In genomic region chr12:49357099-49357678, GRCh38 we compare ENCODE assay signal across 8 cellular contexts. TPM values are rescaled to one million over a fixed set of nuclear protein-coding genes. Genes with fewer than 3 reads are reported as not detected.
A peak's percentile ranks its signal among the peaks of the same experiment; 100 is the strongest.
DNase-seq lines count a peak whose midpoint lies in the region; ATAC-seq and TF ChIP-seq lines count a peak whose summit lies in the region.

No MANE protein-coding gene starts in this region.

- ATAC-seq in GM21360 (IDR thresholded peaks at IDR 0.05; ENCODE audit: unreplicated experiment) = no peak
- no peak for ATAC-seq in GM21526 (IDR thresholded peaks at IDR 0.05; ENCODE audit: low FRiP score, unreplicated experiment)

- TF ChIP-seq CTCF in Calu3 (IDR thresholded peaks at IDR 0.05; ENCODE audit: unreplicated experiment) (peak; percentile 22), MCF 10A (IDR thresholded peaks at IDR 0.05; ENCODE audit: unreplicated experiment) (peak; percentile 34), nephron progenitor cell (IDR thresholded peaks at IDR 0.05) (peak; percentile 55)

- H3K4me1 Mint-ChIP-seq in Calu3 (ENCODE audit: low read depth, unreplicated experiment) (peaks cover 22% of the 10 kb centered on the region), MCF 10A (ENCODE audit: insufficient read depth, unreplicated experiment) (peaks cover 25% of the 10 kb centered on the region), nephron progenitor cell (peaks cover 14% of the 10 kb centered on the region)

- DNase-seq in Calu3 (no peak), LoVo (ENCODE audit: low spot score) (peak; percentile 34), MCF 10A (ENCODE audit: unreplicated experiment) (peak; percentile 62), nephron progenitor cell (no peak), nucleus accumbens (lab: John Stamatoyannopoulos, UW) (no peak)
- no peak for DNase-seq in activated CD4-positive, CD25-positive, alpha-beta regulatory T cell treated with anti-CD3 and anti-CD28 coated beads, Interleukin-2, amount 50 U/mL, for 72 hours

- CTCF ChIA-PET in Calu3 (lab: Charles Lee) (interaction anchor here (1.0 to 3.0 kb wide), 5 partner anchors 10 to 196 kb away, joined by 4 to 67 read pairs (median 19); partner anchors contain the start of genes SPATS2 and TROAP), MCF 10A (lab: Yijun Ruan, JAX) (interaction anchor here (0.6 to 14.4 kb wide), 29 partner anchors 9 to 390 kb away, joined by 3 to 288 read pairs (median 5); partner anchors contain the start of genes DNAJC22, MCRS1, PRPH and SPATS2)

- H3K4me3 Mint-ChIP-seq in Calu3 (ENCODE audit: low read depth, unreplicated experiment) (no peak overlapping the region), MCF 10A (ENCODE audit: unreplicated experiment) (no peak overlapping the region), nephron progenitor cell (no peak overlapping the region)

- no peaks in the 10 kb centered on the region for H3K9me3 Mint-ChIP-seq in Calu3 (ENCODE audit: low read depth, unreplicated experiment)
- no peaks in the 10 kb centered on the region for H3K9me3 Mint-ChIP-seq in MCF 10A (ENCODE audit: unreplicated experiment)
- no peaks in the 10 kb centered on the region for H3K9me3 Mint-ChIP-seq in nephron progenitor cell

- H3K36me3 Mint-ChIP-seq in Calu3 (ENCODE audit: insufficient read depth, unreplicated experiment) (no peaks in the 10 kb centered on the region), MCF 10A (ENCODE audit: insufficient read depth, unreplicated experiment) (no peaks in the 10 kb centered on the region), nephron progenitor cell (ENCODE audit: low read depth) (no peaks in the 10 kb centered on the region)

- no TSS peak for BruUV-seq in Calu3 (replicated peaks; lab: Mats Ljungman, UMichigan)
- BruUV-seq in MCF 10A (replicated peaks; lab: Mats Ljungman, UMichigan) = no TSS peak

- H3K27me3 Mint-ChIP-seq in Calu3 (ENCODE audit: unreplicated experiment) (no peaks in the 10 kb centered on the region), MCF 10A (ENCODE audit: insufficient read depth, unreplicated experiment) (no peaks in the 10 kb centered on the region), nephron progenitor cell (ENCODE audit: low read depth, poor library complexity) (peaks cover 61% of the 10 kb centered on the region)

- POLR2A ChIA-PET in MCF 10A (lab: Yijun Ruan, JAX) = interaction anchor here (0.9 to 4.3 kb wide), 5 partner anchors 10 to 223 kb away, joined by 3 to 45 read pairs (median 4); partner anchors contain the start of genes SPATS2 and TROAP

- intact Hi-C loops in Calu3 (cut with micrococcal nuclease; ENCODE audit: unreplicated experiment) (loop anchor here (1.0 kb wide), 1 partner anchor 69 kb away; no protein-coding TSS in a partner anchor), MCF 10A (cut with micrococcal nuclease) (loop anchor here (1.0 to 5.0 kb wide), 2 partner anchors 69 to 210 kb away; partner anchors contain the start of gene MCRS1)

- H3K27ac Mint-ChIP-seq in Calu3 (ENCODE audit: unreplicated experiment) (no peak overlapping the region), MCF 10A (ENCODE audit: low read depth, unreplicated experiment) (peak overlapping the region; percentile 36), nephron progenitor cell (no peak overlapping the region)

RNA-seq across cellular contexts. Expression of gene SPATS2, which starts 10.1 kb away (rescaled TPM):
- 23.0 and 23.2 TPM in 2 replicates for total RNA-seq in Calu3 (2022)
- 21.0 and 26.0 TPM in 2 replicates for total RNA-seq in MCF 10A (2022)

RNA-seq across cellular contexts. Expression of gene DNAJC22, which starts 10.5 kb away (rescaled TPM):
- total RNA-seq in Calu3 (2022) = 9.6 and 15.7 TPM in 2 replicates
- 0.25 and 0.33 TPM in 2 replicates for total RNA-seq in MCF 10A (2022)

RNA-seq across cellular contexts. Expression of gene C1QL4, which starts 20.2 kb away (rescaled TPM):
- total RNA-seq in Calu3 (2022) (not detected in 2 replicates), MCF 10A (2022) (0.20 TPM in 1 of 2 replicates, not detected in the other)

RNA-seq across cellular contexts. Expression of gene TROAP, which starts 34.1 kb away (rescaled TPM):
- total RNA-seq in Calu3 (2022) = 38.5 and 49.8 TPM in 2 replicates
- total RNA-seq in MCF 10A (2022) = 30.8 and 41.9 TPM in 2 replicates

Comparison
In these comparisons a context has a peak if more than half of its experiments do, and no peak if none do; other contexts are left out.
1. DNase-seq: peak in LoVo (single experiment) and MCF 10A (single experiment); none in Calu3 (single experiment), nephron progenitor cell (single experiment), activated CD4-positive, CD25-positive, alpha-beta regulatory T cell treated with anti-CD3 and anti-CD28 coated beads, Interleukin-2, amount 50 U/mL, for 72 hours (single experiment) and nucleus accumbens (0 of 56).
2. Peak in every context shown above with its lines, with median percentiles within 50 percentile points of each other: CTCF ChIP-seq.